1 cellular context compared by ENCODE assay signal in the genomic region with DNA sequence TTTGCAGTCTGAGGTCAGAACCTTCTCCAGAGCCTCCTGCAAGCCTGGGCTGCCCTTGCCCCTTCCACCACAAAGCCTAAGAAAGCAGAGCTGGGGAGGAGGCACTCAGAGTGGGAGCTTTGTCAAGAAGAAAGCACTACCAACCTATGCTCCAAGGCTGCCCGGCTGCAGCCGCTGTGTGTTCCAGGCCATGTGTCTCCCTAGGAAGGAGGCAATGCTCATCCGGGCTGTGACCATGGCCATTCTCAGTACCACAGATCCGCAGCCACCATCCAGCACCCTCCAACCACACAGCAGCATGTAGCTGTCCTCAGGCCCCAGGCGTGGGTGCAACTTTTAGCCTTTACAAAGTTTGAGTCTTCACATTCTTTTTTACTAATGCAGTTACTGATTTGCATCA.
TF ChIP-seq lines count a peak whose summit lies in the region.

No MANE protein-coding gene starts in this region.

TF ChIP-seq in HepG2, 621 proteins besides CTCF, POLR2A, EP300 and RAD21:
- TF ChIP-seq, protein P1, sequence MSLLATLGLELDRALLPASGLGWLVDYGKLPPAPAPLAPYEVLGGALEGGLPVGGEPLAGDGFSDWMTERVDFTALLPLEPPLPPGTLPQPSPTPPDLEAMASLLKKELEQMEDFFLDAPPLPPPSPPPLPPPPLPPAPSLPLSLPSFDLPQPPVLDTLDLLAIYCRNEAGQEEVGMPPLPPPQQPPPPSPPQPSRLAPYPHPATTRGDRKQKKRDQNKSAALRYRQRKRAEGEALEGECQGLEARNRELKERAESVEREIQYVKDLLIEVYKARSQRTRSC (CRISPR knock-in tag; IDR thresholded peaks at IDR 0.05; ENCODE audit: low read depth) = no peak
- TF ChIP-seq SP140L (CRISPR knock-in tag; IDR thresholded peaks at IDR 0.05; ENCODE audit: borderline replicate concordance) = no peak
- TF ChIP-seq, protein P2, sequence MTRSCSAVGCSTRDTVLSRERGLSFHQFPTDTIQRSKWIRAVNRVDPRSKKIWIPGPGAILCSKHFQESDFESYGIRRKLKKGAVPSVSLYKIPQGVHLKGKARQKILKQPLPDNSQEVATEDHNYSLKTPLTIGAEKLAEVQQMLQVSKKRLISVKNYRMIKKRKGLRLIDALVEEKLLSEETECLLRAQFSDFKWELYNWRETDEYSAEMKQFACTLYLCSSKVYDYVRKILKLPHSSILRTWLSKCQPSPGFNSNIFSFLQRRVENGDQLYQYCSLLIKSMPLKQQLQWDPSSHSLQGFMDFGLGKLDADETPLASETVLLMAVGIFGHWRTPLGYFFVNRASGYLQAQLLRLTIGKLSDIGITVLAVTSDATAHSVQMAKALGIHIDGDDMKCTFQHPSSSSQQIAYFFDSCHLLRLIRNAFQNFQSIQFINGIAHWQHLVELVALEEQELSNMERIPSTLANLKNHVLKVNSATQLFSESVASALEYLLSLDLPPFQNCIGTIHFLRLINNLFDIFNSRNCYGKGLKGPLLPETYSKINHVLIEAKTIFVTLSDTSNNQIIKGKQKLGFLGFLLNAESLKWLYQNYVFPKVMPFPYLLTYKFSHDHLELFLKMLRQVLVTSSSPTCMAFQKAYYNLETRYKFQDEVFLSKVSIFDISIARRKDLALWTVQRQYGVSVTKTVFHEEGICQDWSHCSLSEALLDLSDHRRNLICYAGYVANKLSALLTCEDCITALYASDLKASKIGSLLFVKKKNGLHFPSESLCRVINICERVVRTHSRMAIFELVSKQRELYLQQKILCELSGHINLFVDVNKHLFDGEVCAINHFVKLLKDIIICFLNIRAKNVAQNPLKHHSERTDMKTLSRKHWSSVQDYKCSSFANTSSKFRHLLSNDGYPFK (CRISPR knock-in tag; IDR thresholded peaks at IDR 0.05; ENCODE audit: borderline replicate concordance) = peak; percentile 41; the same call in 1 of the 2 replicates
- peak; percentile 21 for TF ChIP-seq AGO2 (optimal IDR thresholded peaks at IDR 0.05; ENCODE audit: low read depth, low read length)
- TF ChIP-seq HOXA7 (CRISPR knock-in tag; IDR thresholded peaks at IDR 0.05) = no peak
- TF ChIP-seq, protein P3, sequence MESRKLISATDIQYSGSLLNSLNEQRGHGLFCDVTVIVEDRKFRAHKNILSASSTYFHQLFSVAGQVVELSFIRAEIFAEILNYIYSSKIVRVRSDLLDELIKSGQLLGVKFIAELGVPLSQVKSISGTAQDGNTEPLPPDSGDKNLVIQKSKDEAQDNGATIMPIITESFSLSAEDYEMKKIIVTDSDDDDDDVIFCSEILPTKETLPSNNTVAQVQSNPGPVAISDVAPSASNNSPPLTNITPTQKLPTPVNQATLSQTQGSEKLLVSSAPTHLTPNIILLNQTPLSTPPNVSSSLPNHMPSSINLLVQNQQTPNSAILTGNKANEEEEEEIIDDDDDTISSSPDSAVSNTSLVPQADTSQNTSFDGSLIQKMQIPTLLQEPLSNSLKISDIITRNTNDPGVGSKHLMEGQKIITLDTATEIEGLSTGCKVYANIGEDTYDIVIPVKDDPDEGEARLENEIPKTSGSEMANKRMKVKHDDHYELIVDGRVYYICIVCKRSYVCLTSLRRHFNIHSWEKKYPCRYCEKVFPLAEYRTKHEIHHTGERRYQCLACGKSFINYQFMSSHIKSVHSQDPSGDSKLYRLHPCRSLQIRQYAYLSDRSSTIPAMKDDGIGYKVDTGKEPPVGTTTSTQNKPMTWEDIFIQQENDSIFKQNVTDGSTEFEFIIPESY (CRISPR knock-in tag; IDR thresholded peaks at IDR 0.05) = peak; percentile 11; the same call in 1 of the 2 replicates
- 0 out of 2 replicates have a peak, but pooled peaks have one; percentile 34 for TF ChIP-seq ZBTB38 (CRISPR knock-in tag; IDR thresholded peaks at IDR 0.05)
- 0 out of 2 replicates have a peak, but pooled peaks have one; percentile 29 for TF ChIP-seq ZMYM3 (CRISPR knock-in tag; IDR thresholded peaks at IDR 0.05)
- TF ChIP-seq TBX2 (CRISPR knock-in tag; IDR thresholded peaks at IDR 0.05; ENCODE audit: borderline replicate concordance) = 0 out of 2 replicates have a peak, but pooled peaks have one; percentile 18
- TF ChIP-seq, protein P4, sequence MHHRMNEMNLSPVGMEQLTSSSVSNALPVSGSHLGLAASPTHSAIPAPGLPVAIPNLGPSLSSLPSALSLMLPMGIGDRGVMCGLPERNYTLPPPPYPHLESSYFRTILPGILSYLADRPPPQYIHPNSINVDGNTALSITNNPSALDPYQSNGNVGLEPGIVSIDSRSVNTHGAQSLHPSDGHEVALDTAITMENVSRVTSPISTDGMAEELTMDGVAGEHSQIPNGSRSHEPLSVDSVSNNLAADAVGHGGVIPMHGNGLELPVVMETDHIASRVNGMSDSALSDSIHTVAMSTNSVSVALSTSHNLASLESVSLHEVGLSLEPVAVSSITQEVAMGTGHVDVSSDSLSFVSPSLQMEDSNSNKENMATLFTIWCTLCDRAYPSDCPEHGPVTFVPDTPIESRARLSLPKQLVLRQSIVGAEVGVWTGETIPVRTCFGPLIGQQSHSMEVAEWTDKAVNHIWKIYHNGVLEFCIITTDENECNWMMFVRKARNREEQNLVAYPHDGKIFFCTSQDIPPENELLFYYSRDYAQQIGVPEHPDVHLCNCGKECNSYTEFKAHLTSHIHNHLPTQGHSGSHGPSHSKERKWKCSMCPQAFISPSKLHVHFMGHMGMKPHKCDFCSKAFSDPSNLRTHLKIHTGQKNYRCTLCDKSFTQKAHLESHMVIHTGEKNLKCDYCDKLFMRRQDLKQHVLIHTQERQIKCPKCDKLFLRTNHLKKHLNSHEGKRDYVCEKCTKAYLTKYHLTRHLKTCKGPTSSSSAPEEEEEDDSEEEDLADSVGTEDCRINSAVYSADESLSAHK (CRISPR knock-in tag; IDR thresholded peaks at IDR 0.05; ENCODE audit: borderline replicate concordance) = no peak
- 0 out of 2 replicates have a peak, but pooled peaks have one; percentile 53 for TF ChIP-seq ZSCAN21 (CRISPR knock-in tag; IDR thresholded peaks at IDR 0.05; ENCODE audit: borderline replicate concordance)
- no peak for TF ChIP-seq SAP130 (CRISPR knock-in tag; IDR thresholded peaks at IDR 0.05; ENCODE audit: low read depth)
- TF ChIP-seq, protein P5, sequence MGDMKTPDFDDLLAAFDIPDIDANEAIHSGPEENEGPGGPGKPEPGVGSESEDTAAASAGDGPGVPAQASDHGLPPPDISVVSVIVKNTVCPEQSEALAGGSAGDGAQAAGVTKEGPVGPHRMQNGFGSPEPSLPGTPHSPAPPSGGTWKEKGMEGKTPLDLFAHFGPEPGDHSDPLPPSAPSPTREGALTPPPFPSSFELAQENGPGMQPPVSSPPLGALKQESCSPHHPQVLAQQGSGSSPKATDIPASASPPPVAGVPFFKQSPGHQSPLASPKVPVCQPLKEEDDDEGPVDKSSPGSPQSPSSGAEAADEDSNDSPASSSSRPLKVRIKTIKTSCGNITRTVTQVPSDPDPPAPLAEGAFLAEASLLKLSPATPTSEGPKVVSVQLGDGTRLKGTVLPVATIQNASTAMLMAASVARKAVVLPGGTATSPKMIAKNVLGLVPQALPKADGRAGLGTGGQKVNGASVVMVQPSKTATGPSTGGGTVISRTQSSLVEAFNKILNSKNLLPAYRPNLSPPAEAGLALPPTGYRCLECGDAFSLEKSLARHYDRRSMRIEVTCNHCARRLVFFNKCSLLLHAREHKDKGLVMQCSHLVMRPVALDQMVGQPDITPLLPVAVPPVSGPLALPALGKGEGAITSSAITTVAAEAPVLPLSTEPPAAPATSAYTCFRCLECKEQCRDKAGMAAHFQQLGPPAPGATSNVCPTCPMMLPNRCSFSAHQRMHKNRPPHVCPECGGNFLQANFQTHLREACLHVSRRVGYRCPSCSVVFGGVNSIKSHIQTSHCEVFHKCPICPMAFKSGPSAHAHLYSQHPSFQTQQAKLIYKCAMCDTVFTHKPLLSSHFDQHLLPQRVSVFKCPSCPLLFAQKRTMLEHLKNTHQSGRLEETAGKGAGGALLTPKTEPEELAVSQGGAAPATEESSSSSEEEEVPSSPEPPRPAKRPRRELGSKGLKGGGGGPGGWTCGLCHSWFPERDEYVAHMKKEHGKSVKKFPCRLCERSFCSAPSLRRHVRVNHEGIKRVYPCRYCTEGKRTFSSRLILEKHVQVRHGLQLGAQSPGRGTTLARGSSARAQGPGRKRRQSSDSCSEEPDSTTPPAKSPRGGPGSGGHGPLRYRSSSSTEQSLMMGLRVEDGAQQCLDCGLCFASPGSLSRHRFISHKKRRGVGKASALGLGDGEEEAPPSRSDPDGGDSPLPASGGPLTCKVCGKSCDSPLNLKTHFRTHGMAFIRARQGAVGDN (CRISPR knock-in tag; IDR thresholded peaks at IDR 0.05) = peak; percentile 57
- TF ChIP-seq ZNF564 (CRISPR knock-in tag; IDR thresholded peaks at IDR 0.05) = peak; percentile 29; the same call in 1 of the 2 replicates
- TF ChIP-seq, protein P6, sequence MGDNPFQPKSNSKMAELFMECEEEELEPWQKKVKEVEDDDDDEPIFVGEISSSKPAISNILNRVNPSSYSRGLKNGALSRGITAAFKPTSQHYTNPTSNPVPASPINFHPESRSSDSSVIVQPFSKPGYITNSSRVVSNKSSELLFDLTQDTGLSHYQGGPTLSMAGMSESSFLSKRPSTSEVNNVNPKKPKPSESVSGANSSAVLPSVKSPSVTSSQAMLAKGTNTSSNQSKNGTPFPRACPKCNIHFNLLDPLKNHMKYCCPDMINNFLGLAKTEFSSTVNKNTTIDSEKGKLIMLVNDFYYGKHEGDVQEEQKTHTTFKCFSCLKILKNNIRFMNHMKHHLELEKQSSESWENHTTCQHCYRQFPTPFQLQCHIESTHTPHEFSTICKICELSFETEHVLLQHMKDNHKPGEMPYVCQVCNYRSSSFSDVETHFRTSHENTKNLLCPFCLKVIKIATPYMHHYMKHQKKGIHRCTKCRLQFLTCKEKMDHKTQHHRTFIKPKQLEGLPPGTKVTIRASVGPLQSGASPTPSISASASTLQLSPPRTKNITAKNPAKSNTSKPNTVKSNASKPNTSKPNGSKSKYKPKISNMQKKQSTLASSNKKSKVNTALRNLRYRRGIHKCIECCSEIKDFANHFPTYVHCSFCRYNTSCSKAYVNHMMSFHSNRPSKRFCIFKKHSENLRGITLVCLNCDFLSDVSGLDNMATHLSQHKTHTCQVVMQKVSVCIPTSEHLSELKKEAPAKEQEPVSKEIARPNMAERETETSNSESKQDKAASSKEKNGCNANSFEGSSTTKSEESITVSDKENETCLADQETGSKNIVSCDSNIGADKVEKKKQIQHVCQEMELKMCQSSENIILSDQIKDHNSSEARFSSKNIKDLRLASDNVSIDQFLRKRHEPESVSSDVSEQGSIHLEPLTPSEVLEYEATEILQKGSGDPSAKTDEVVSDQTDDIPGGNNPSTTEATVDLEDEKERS (CRISPR knock-in tag; IDR thresholded peaks at IDR 0.05) = 0 out of 2 replicates have a peak, but pooled peaks have one; percentile 71
